Comparison of ENCODE assay signal across 1 cellular context in the genomic region with DNA sequence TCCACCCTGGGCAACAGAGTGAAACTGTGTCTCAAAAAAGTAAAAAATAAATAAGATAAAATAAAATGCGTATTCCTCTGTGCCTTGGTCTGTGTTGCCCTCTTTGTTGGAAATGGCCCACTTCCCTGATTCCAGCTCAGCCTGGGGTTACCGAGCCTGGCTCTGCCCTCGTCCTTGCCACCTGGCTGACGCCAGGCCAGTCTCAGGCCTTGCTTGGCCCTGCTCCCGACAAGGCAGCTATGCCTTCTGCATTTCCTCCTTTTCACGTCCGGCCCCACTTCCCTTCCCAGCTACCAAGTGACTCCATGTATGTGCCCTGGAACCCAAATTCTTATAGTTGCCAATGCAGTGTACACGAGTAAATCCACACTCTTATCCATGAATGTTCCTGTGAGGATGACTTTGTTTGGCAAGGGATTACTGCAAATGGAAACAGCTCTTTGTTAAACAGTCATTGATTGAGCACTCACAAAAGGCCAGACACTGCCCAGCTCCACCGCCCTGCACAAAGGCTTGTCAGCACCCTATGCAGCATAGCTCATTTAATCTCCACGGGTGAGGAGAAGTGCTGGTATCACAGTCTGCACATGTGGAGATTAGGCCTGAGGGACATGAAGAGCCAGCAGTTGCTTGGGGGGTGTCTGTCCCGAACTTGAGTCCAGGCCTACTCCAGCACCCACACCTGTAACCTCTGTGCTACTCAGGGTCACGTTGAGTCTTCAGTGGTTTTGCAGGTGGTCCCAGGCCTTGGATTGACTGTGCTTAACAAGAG.
TF ChIP-seq lines count a peak whose summit lies in the region.

No MANE protein-coding gene starts in this region.

TF ChIP-seq in GM23338, 12 proteins besides CTCF, POLR2A, EP300 and RAD21 (continued from another document):
- TF ChIP-seq JUNB (IDR thresholded peaks at IDR 0.05; ENCODE audit: unreplicated experiment): no peak
- TF ChIP-seq STAT1 (IDR thresholded peaks at IDR 0.05; ENCODE audit: unreplicated experiment): no peak
- no peak for TF ChIP-seq EZH2phosphoT487 (IDR thresholded peaks at IDR 0.05; ENCODE audit: unreplicated experiment)
- TF ChIP-seq EZH2 (IDR thresholded peaks at IDR 0.05; ENCODE audit: low read depth, unreplicated experiment): no peak
- TF ChIP-seq NANOG (IDR thresholded peaks at IDR 0.05; ENCODE audit: borderline replicate concordance): no peak
- no peak for TF ChIP-seq ZNF114 (CRISPR knock-in tag; IDR thresholded peaks at IDR 0.05)
- no peak for TF ChIP-seq ZNF462 (CRISPR knock-in tag; IDR thresholded peaks at IDR 0.05)
- no peak for TF ChIP-seq CREB1 (CRISPR knock-in tag; IDR thresholded peaks at IDR 0.05; ENCODE audit: low read depth)
